Comparison of ENCODE assay signal across 32 cellular contexts in genomic region chr6:146422789-146423188, GRCh38.
"Had no signal": no experiment of that assay in that cellular context is flagged by ENCODE, and none has a peak within 500 bp of the region (broad histone marks: within the 10 kb centered on the region; RNA-seq: fewer than 3 reads in every experiment).

No MANE protein-coding gene starts in this region.

- H3K4me2 ChIP-seq: hepatocyte had no signal

- H3K36me3 ChIP-seq: adrenal gland, esophagus squamous epithelium, gastroesophageal sphincter, heart right ventricle, WERI-Rb-1 had no signal

- H3K27ac Mint-ChIP-seq: activated B cell treated with CpG ODN at 0.5 μM for 24 hours; activated CD8-positive, alpha-beta memory T cell treated with anti-CD3 and anti-CD28 coated beads, Interleukin-2, amount 10 ng/mL, durations not matched to agents 7 days and 5 days; activated CD8-positive, alpha-beta T cell treated with anti-CD3 and anti-CD28 coated beads, Interleukin-2, amount 10 ng/mL, durations not matched to agents 7 days and 5 days; activated naive CD4-positive, alpha-beta T cell treated with anti-CD3 and anti-CD28 coated beads for 36 hours; activated naive CD4-positive, alpha-beta T cell treated with anti-CD3 and anti-CD28 coated beads, Interleukin-2, amount 50 U/mL, for 24 hours; activated naive CD8-positive, alpha-beta T cell treated with anti-CD3 and anti-CD28 coated beads for 36 hours; activated naive CD8-positive, alpha-beta T cell treated with anti-CD3 and anti-CD28 coated beads, Interleukin-2, amount 50 U/mL, for 24 hours; activated T-helper 1 cell treated with anti-CD3 and anti-CD28 coated beads, Interleukin-12 subunit alpha, Interleukin-12 subunit beta, Interleukin-2, Interleukin-4 antibody, amounts not matched to agents 30 ng/mL and 10 ng/mL and 1 ng/mL, durations not matched to agents 14 hours and 24 hours and 36 hours; activated T-helper 2 cell treated with anti-CD3 and anti-CD28 coated beads, Interferon-gamma antibody, Interleukin-2, Interleukin-4, amounts not matched to agents 10 μg/mL and 5 μg/mL and 100 μg/mL, durations not matched to agents 14 hours and 24 hours and 36 hours had no signal

- H3K9me3 Mint-ChIP-seq: activated B cell treated with CpG ODN at 0.5 μM for 24 hours; activated naive CD4-positive, alpha-beta T cell treated with anti-CD3 and anti-CD28 coated beads for 36 hours; activated naive CD8-positive, alpha-beta T cell treated with anti-CD3 and anti-CD28 coated beads for 36 hours; activated naive CD8-positive, alpha-beta T cell treated with anti-CD3 and anti-CD28 coated beads, Interleukin-2, amount 50 U/mL, for 24 hours; activated T-helper 1 cell treated with anti-CD3 and anti-CD28 coated beads, Interleukin-12 subunit alpha, Interleukin-12 subunit beta, Interleukin-2, Interleukin-4 antibody, amounts not matched to agents 30 ng/mL and 10 ng/mL and 1 ng/mL, durations not matched to agents 14 hours and 24 hours and 36 hours; activated T-helper 2 cell treated with anti-CD3 and anti-CD28 coated beads, Interferon-gamma antibody, Interleukin-2, Interleukin-4, amounts not matched to agents 10 μg/mL and 5 μg/mL and 100 μg/mL, durations not matched to agents 14 hours and 24 hours and 36 hours had no signal

- H3K79me2 ChIP-seq: hepatocyte had no signal

- H3K4me1 ChIP-seq: adrenal gland, body of pancreas, esophagus squamous epithelium, gastroesophageal sphincter, heart right ventricle had no signal

- H3K27me3 ChIP-seq: adrenal gland, body of pancreas, esophagus squamous epithelium, gastroesophageal sphincter, heart right ventricle, hepatocyte had no signal

- H3K4me3 ChIP-seq: adrenal gland, body of pancreas, esophagus squamous epithelium, gastroesophageal sphincter, heart right ventricle, hepatocyte had no signal

- H2AFZ ChIP-seq: hepatocyte had no signal

- H3K4me1 Mint-ChIP-seq: activated B cell treated with CpG ODN at 0.5 μM for 24 hours; activated CD8-positive, alpha-beta memory T cell treated with anti-CD3 and anti-CD28 coated beads, Interleukin-2, amount 10 ng/mL, durations not matched to agents 7 days and 5 days; activated naive CD4-positive, alpha-beta T cell treated with anti-CD3 and anti-CD28 coated beads, Interleukin-2, amount 50 U/mL, for 24 hours; activated naive CD8-positive, alpha-beta T cell treated with anti-CD3 and anti-CD28 coated beads for 36 hours; activated naive CD8-positive, alpha-beta T cell treated with anti-CD3 and anti-CD28 coated beads, Interleukin-2, amount 50 U/mL, for 24 hours had no signal

- H3K36me3 Mint-ChIP-seq: activated CD8-positive, alpha-beta memory T cell treated with anti-CD3 and anti-CD28 coated beads, Interleukin-2, amount 10 ng/mL, durations not matched to agents 7 days and 5 days; activated naive CD4-positive, alpha-beta T cell treated with anti-CD3 and anti-CD28 coated beads, Interleukin-2, amount 50 U/mL, for 24 hours; activated naive CD8-positive, alpha-beta T cell treated with anti-CD3 and anti-CD28 coated beads for 36 hours had no signal

- H3K4me3 Mint-ChIP-seq: activated B cell treated with CpG ODN at 0.5 μM for 24 hours; activated CD8-positive, alpha-beta memory T cell treated with anti-CD3 and anti-CD28 coated beads, Interleukin-2, amount 10 ng/mL, durations not matched to agents 7 days and 5 days; activated CD8-positive, alpha-beta T cell treated with anti-CD3 and anti-CD28 coated beads, Interleukin-2, amount 10 ng/mL, durations not matched to agents 7 days and 5 days; activated naive CD4-positive, alpha-beta T cell treated with anti-CD3 and anti-CD28 coated beads for 36 hours; activated naive CD4-positive, alpha-beta T cell treated with anti-CD3 and anti-CD28 coated beads, Interleukin-2, amount 50 U/mL, for 24 hours; activated naive CD8-positive, alpha-beta T cell treated with anti-CD3 and anti-CD28 coated beads for 36 hours; activated naive CD8-positive, alpha-beta T cell treated with anti-CD3 and anti-CD28 coated beads, Interleukin-2, amount 50 U/mL, for 24 hours; activated T-helper 1 cell treated with anti-CD3 and anti-CD28 coated beads, Interleukin-12 subunit alpha, Interleukin-12 subunit beta, Interleukin-2, Interleukin-4 antibody, amounts not matched to agents 30 ng/mL and 10 ng/mL and 1 ng/mL, durations not matched to agents 14 hours and 24 hours and 36 hours had no signal

- ATAC-seq: activated CD4-positive, CD25-positive, alpha-beta regulatory T cell treated with anti-CD3 and anti-CD28 coated beads, Interleukin-2, amount 50 U/mL, for 24 hours; activated CD8-positive, alpha-beta memory T cell treated with anti-CD3 and anti-CD28 coated beads, Interleukin-2, amount 10 ng/mL, durations not matched to agents 7 days and 5 days; activated CD8-positive, alpha-beta T cell treated with anti-CD3 and anti-CD28 coated beads, Interleukin-2, amount 10 ng/mL, durations not matched to agents 7 days and 5 days; activated naive CD8-positive, alpha-beta T cell treated with anti-CD3 and anti-CD28 coated beads, Interleukin-2, amount 50 U/mL, for 24 hours; body of pancreas; gastroesophageal sphincter; heart right ventricle had no signal

- DNase-seq: activated B cell treated with CpG ODN at 0.5 μM for 24 hours; activated CD4-positive, alpha-beta T cell treated with anti-CD3 and anti-CD28 coated beads for 48 hours; activated CD4-positive, alpha-beta T cell treated with anti-CD3 and anti-CD28 coated beads, Interleukin-2, amount 50 U/mL, for 1 hour; activated CD4-positive, alpha-beta T cell treated with anti-CD3 and anti-CD28 coated beads, Interleukin-2, amount 50 U/mL, for 48 hours; activated CD8-positive, alpha-beta memory T cell treated with anti-CD3 and anti-CD28 coated beads, Interleukin-2, amount 10 ng/mL, durations not matched to agents 7 days and 5 days; activated CD8-positive, alpha-beta memory T cell treated with anti-CD3 and anti-CD28 coated beads, Interleukin-2, amount 50 U/mL, for 4 hours; activated CD8-positive, alpha-beta T cell treated with anti-CD3 and anti-CD28 coated beads, Interleukin-2, amount 10 ng/mL, durations not matched to agents 7 days and 5 days; activated effector memory CD4-positive, alpha-beta T cell treated with anti-CD3 and anti-CD28 coated beads, Interleukin-2, amount 50 U/mL, for 16 hours; activated naive CD4-positive, alpha-beta T cell treated with anti-CD3 and anti-CD28 coated beads for 36 hours; activated naive CD8-positive, alpha-beta T cell treated with anti-CD3 and anti-CD28 coated beads for 36 hours; activated naive CD8-positive, alpha-beta T cell treated with anti-CD3 and anti-CD28 coated beads, Interleukin-2, amount 50 U/mL, for 24 hours; activated T-cell treated with anti-CD3 and anti-CD28 coated beads, Interleukin-2, amount 50 U/mL, for 1 hour; activated T-cell treated with anti-CD3 and anti-CD28 coated beads, Interleukin-2, amount 50 U/mL, for 48 hours; adrenal gland; amygdala; aorta; body of pancreas; caudate nucleus; cortex of kidney; effector CD8-positive, alpha-beta T cell; esophagus squamous epithelium; foreskin melanocyte; heart right ventricle; T-helper 9 cell; WERI-Rb-1 had no signal

- H3K27ac ChIP-seq: adrenal gland, body of pancreas, epithelial cell of prostate, esophagus squamous epithelium, gastroesophageal sphincter, heart right ventricle, hepatocyte, WERI-Rb-1 had no signal

- H3K9me3 ChIP-seq: adrenal gland, body of pancreas, esophagus squamous epithelium, heart right ventricle had no signal

- H3K27me3 Mint-ChIP-seq: activated CD8-positive, alpha-beta memory T cell treated with anti-CD3 and anti-CD28 coated beads, Interleukin-2, amount 10 ng/mL, durations not matched to agents 7 days and 5 days had no signal
